Comparison of ENCODE assay signal across 32 cellular contexts in genomic region chr1:191279266-191279800, GRCh38.
"Had no signal": no experiment of that assay in that cellular context is flagged by ENCODE, and none has a peak within 500 bp of the region (broad histone marks: within the 10 kb centered on the region; RNA-seq: fewer than 3 reads in every experiment).

No MANE protein-coding gene starts in this region.

- DNase-seq: activated CD4-positive, alpha-beta T cell treated with anti-CD3 and anti-CD28 coated beads for 4 hours; activated CD4-positive, alpha-beta T cell treated with anti-CD3 and anti-CD28 coated beads, Interleukin-2, amount 50 U/mL, for 4 hours; activated CD8-positive, alpha-beta memory T cell treated with anti-CD3 and anti-CD28 coated beads, Interleukin-2, amount 10 ng/mL, durations not matched to agents 7 days and 5 days; activated CD8-positive, alpha-beta T cell treated with anti-CD3 and anti-CD28 coated beads, Interleukin-2, amount 10 ng/mL, durations not matched to agents 7 days and 5 days; activated effector memory CD4-positive, alpha-beta T cell treated with anti-CD3 and anti-CD28 coated beads, Interleukin-2, amount 50 U/mL, for 16 hours; activated naive CD4-positive, alpha-beta T cell treated with Interleukin-2 at 50 U/mL for 16 hours; activated naive CD8-positive, alpha-beta T cell treated with anti-CD3 and anti-CD28 coated beads, Interleukin-2, amount 50 U/mL, for 24 hours; activated T-cell treated with anti-CD3 and anti-CD28 coated beads, Interleukin-2, amount 50 U/mL, for 24 hours; amniotic stem cell; body of pancreas; MG63; MV-4-11; NCI-H1092 treated with DMSO at 0.1 percent for 48 hours; NCI-H1417 treated with DMSO at 0.1 percent for 48 hours; NCI-H1694; NCI-H2029; NCI-H2107; NCI-H2171 treated with DMSO at 0.1 percent for 48 hours; NCI-H226; NCI-H526; NCI-H774; NK-92 treated with Interleukin-12 subunit alpha and Interleukin-12 subunit beta, amount 100 ng/mL, for 24 hours; OCI-M1; Peyer's patch; Right ventricle myocardium superior; SJCRH30; SW 1271 had no signal

- H3K4me3 ChIP-seq: ascending aorta, body of pancreas, MG63, Peyer's patch, SJCRH30 had no signal

- ATAC-seq: activated CD4-positive, CD25-positive, alpha-beta regulatory T cell treated with anti-CD3 and anti-CD28 coated beads, Interleukin-2, amount 50 U/mL, for 24 hours; activated CD8-positive, alpha-beta memory T cell treated with anti-CD3 and anti-CD28 coated beads, Interleukin-2, amount 10 ng/mL, durations not matched to agents 7 days and 5 days; activated CD8-positive, alpha-beta T cell treated with anti-CD3 and anti-CD28 coated beads, Interleukin-2, amount 10 ng/mL, durations not matched to agents 7 days and 5 days; activated naive CD4-positive, alpha-beta T cell treated with anti-CD3 and anti-CD28 coated beads, Interleukin-2, amount 50 U/mL, for 72 hours; activated naive CD8-positive, alpha-beta T cell treated with anti-CD3 and anti-CD28 coated beads, Interleukin-2, amount 50 U/mL, for 24 hours; body of pancreas; SK-N-SH treated with all-trans-retinoic acid at 6 μM for 48 hours had no signal

- H3K9me3 ChIP-seq: ascending aorta, SJCRH30 had no signal

- H3K27ac ChIP-seq: ascending aorta, body of pancreas, Peyer's patch, RWPE1, SJCRH30 had no signal

- H3K27me3 ChIP-seq: ascending aorta, body of pancreas, MG63, Peyer's patch, SJCRH30 had no signal

- H3K36me3 ChIP-seq: ascending aorta, MG63, Peyer's patch, SJCRH30 had no signal

- H3K4me1 ChIP-seq: ascending aorta, body of pancreas, Peyer's patch, SJCRH30 had no signal
